28 cellular contexts compared by ENCODE assay signal in genomic region chr3:23994247-23994574, GRCh38. TPM values are rescaled to one million over a fixed set of nuclear protein-coding genes. Genes with fewer than 3 reads are reported as not detected.
DNase-seq lines count a peak whose midpoint lies in the region; ATAC-seq and TF ChIP-seq lines count a peak whose summit lies in the region.
"Had no signal": no experiment of that assay in that cellular context is flagged by ENCODE, and none has a peak within 500 bp of the region (broad histone marks: within the 10 kb centered on the region; RNA-seq: fewer than 3 reads in every experiment).

No MANE protein-coding gene starts in this region.

- H2AK5ac ChIP-seq in mesenchymal stem cell (ENCODE audit: low read length, severe bottlenecking), result no peak overlapping the region

- no peak overlapping the region for H3K9ac ChIP-seq in adipocyte (ENCODE audit: low read length)
- H3K9ac ChIP-seq in mesenchymal stem cell (ENCODE audit: low read length), result no peak overlapping the region

- TF ChIP-seq POLR2A in adrenal gland (IDR thresholded peaks at IDR 0.05), result no peak

- peaks cover 4% of the 10 kb centered on the region for H3K4me1 Mint-ChIP-seq in stimulated activated effector memory CD8-positive, alpha-beta T cell treated with anti-CD3 and anti-CD28 coated beads, Interleukin-12 subunit alpha, Interleukin-12 subunit beta, amount 100 ng/mL, for 72 hours
- H3K4me1 Mint-ChIP-seq in activated T-helper 1 cell treated with anti-CD3 and anti-CD28 coated beads, Interleukin-12 subunit alpha, Interleukin-12 subunit beta, Interleukin-2, Interleukin-4 antibody, amounts not matched to agents 30 ng/mL and 10 ng/mL and 1 ng/mL, durations not matched to agents 14 hours and 24 hours and 36 hours (ENCODE audit: low read depth), result no peaks in the 10 kb centered on the region

- H3K23ac ChIP-seq in mesenchymal stem cell (ENCODE audit: low read length in 2 of 2), result no peak overlapping the region

- no peaks in the 10 kb centered on the region for H3K36me3 Mint-ChIP-seq in stimulated activated effector memory CD8-positive, alpha-beta T cell treated with anti-CD3 and anti-CD28 coated beads, Interleukin-12 subunit alpha, Interleukin-12 subunit beta, amount 100 ng/mL, for 72 hours
- no peaks in the 10 kb centered on the region for H3K36me3 Mint-ChIP-seq in activated T-helper 1 cell treated with anti-CD3 and anti-CD28 coated beads, Interleukin-12 subunit alpha, Interleukin-12 subunit beta, Interleukin-2, Interleukin-4 antibody, amounts not matched to agents 30 ng/mL and 10 ng/mL and 1 ng/mL, durations not matched to agents 14 hours and 24 hours and 36 hours (ENCODE audit: low read depth)

- H4K8ac ChIP-seq in mesenchymal stem cell (ENCODE audit: low read length), result no peak overlapping the region

- no peaks in the 10 kb centered on the region for H3K9me3 ChIP-seq in adipocyte (ENCODE audit: control insufficient read depth, low read length)
- H3K9me3 ChIP-seq in mesenchymal stem cell (ENCODE audit: control insufficient read depth, low read length), result no peaks in the 10 kb centered on the region
- H3K9me3 ChIP-seq in thoracic aorta, result no peaks in the 10 kb centered on the region
- no peaks in the 10 kb centered on the region for H3K9me3 ChIP-seq in adrenal gland (replicated peaks in 1 of 3)
- H3K9me3 ChIP-seq: esophagus squamous epithelium, gastrocnemius medialis, HAP-1, pancreas had no signal

- TF ChIP-seq CTCF in dorsolateral prefrontal cortex (IDR thresholded peaks at IDR 0.05 in 54 of 56, conservative IDR thresholded peaks at IDR 0.05 in 2 of 56; ENCODE audit: low read depth in 1 of 56, partially characterized antibody in 56 of 56), result no peak
- no peak for TF ChIP-seq CTCF in thoracic aorta (IDR thresholded peaks at IDR 0.05)
- no peak for TF ChIP-seq CTCF in adrenal gland (IDR thresholded peaks at IDR 0.05)

- H3K27ac ChIP-seq in dorsolateral prefrontal cortex (peak overlapping the region in 32 of 59 donors; percentile 25 to 97 (median 94)), mesenchymal stem cell (ENCODE audit: low read length, poor library complexity, severe bottlenecking) (no peak overlapping the region), thoracic aorta (peak overlapping the region; percentile 71 to 74), adrenal gland (no peak overlapping the region)
- H3K27ac ChIP-seq: C4-2B, pancreas had no signal

- no peaks in the 10 kb centered on the region for H3K9me3 Mint-ChIP-seq in stimulated activated effector memory CD8-positive, alpha-beta T cell treated with anti-CD3 and anti-CD28 coated beads, Interleukin-12 subunit alpha, Interleukin-12 subunit beta, amount 100 ng/mL, for 72 hours
- no peaks in the 10 kb centered on the region for H3K9me3 Mint-ChIP-seq in activated T-helper 1 cell treated with anti-CD3 and anti-CD28 coated beads, Interleukin-12 subunit alpha, Interleukin-12 subunit beta, Interleukin-2, Interleukin-4 antibody, amounts not matched to agents 30 ng/mL and 10 ng/mL and 1 ng/mL, durations not matched to agents 14 hours and 24 hours and 36 hours
- H3K9me3 Mint-ChIP-seq: activated T-helper 2 cell treated with anti-CD3 and anti-CD28 coated beads, Interferon-gamma antibody, Interleukin-2, Interleukin-4, amounts not matched to agents 10 μg/mL and 5 μg/mL and 100 μg/mL, durations not matched to agents 14 hours and 24 hours and 36 hours; dendritic cell treated with granulocyte-macrophage colony-stimulating factor and Interleukin-4, amounts not matched to agents 40 ng/mL and 50 ng/mL, for 4 days; neural crest cell had no signal

- H2BK12ac ChIP-seq in mesenchymal stem cell (ENCODE audit: low read length in 2 of 2), result no peak overlapping the region

- no peak overlapping the region for H3K14ac ChIP-seq in mesenchymal stem cell (ENCODE audit: low read length in 2 of 2)

- H3K27me3 ChIP-seq in adipocyte (replicated peaks; ENCODE audit: control insufficient read depth, insufficient read depth, low read length), result no peaks in the 10 kb centered on the region
- no peaks in the 10 kb centered on the region for H3K27me3 ChIP-seq in dorsolateral prefrontal cortex
- H3K27me3 ChIP-seq in mesenchymal stem cell (ENCODE audit: control insufficient read depth in 1 of 2, insufficient read depth in 1 of 2, low read length in 2 of 2), result no peaks in the 10 kb centered on the region
- H3K27me3 ChIP-seq in thoracic aorta (replicated peaks; ENCODE audit: insufficient read depth), result no peaks in the 10 kb centered on the region
- H3K27me3 ChIP-seq in adrenal gland, result no peaks in the 10 kb centered on the region
- H3K27me3 ChIP-seq: esophagus squamous epithelium, gastrocnemius medialis, pancreas had no signal

- no peak overlapping the region for H3K4me2 ChIP-seq in mesenchymal stem cell (ENCODE audit: low read length, poor library complexity, severe bottlenecking)

- no peak overlapping the region for H2BK120ac ChIP-seq in mesenchymal stem cell (ENCODE audit: low read depth, low read length)

- H3K36me3 ChIP-seq in adipocyte (ENCODE audit: control insufficient read depth, insufficient read depth, low read length, severe bottlenecking) (no peaks in the 10 kb centered on the region), mesenchymal stem cell (ENCODE audit: control insufficient read depth in 1 of 2, insufficient read depth in 2 of 2, low read depth in 1 of 2, low read length in 2 of 2) (no peaks in the 10 kb centered on the region), thoracic aorta (no peaks in the 10 kb centered on the region), adrenal gland (replicated peaks in 1 of 2) (no peaks in the 10 kb centered on the region)
- H3K36me3 ChIP-seq: esophagus squamous epithelium, gastrocnemius medialis, HAP-1, pancreas had no signal

- no peak overlapping the region for H3K18ac ChIP-seq in mesenchymal stem cell (ENCODE audit: low read depth in 1 of 2, low read length in 2 of 2)

- no peak overlapping the region for H3K4ac ChIP-seq in mesenchymal stem cell (ENCODE audit: low read depth in 1 of 2, low read length in 2 of 2)

- H4K91ac ChIP-seq in mesenchymal stem cell (ENCODE audit: low read length), result no peak overlapping the region

- H2AFZ ChIP-seq in mesenchymal stem cell (ENCODE audit: low read depth, low read length), result no peak overlapping the region

- intact Hi-C loops in dorsolateral prefrontal cortex (cut with DNase I), result loop anchor here in 1 of 2 donors (5.0 kb wide), 1 partner anchor 47 kb away; the partner anchor contains the start of gene NR1D2
- intact Hi-C loops in adrenal gland (cut with DNase I), result loop anchor here (10.0 kb wide), 2 partner anchors 99 to 241 kb away; no protein-coding TSS in a partner anchor
- intact Hi-C loops in activated T-helper 1 cell treated with anti-CD3 and anti-CD28 coated beads, Interleukin-12 subunit alpha, Interleukin-12 subunit beta, Interleukin-2, Interleukin-4 antibody, amounts not matched to agents 30 ng/mL and 10 ng/mL and 1 ng/mL, durations not matched to agents 14 hours and 24 hours and 36 hours (cut with micrococcal nuclease), result loop anchor here (10.0 kb wide), 1 partner anchor 1041 kb away; no protein-coding TSS in a partner anchor

- peaks cover 4% of the 10 kb centered on the region for H3K27me3 Mint-ChIP-seq in activated T-helper 1 cell treated with anti-CD3 and anti-CD28 coated beads, Interleukin-12 subunit alpha, Interleukin-12 subunit beta, Interleukin-2, Interleukin-4 antibody, amounts not matched to agents 30 ng/mL and 10 ng/mL and 1 ng/mL, durations not matched to agents 14 hours and 24 hours and 36 hours (ENCODE audit: insufficient read depth)

- H2BK5ac ChIP-seq in mesenchymal stem cell (ENCODE audit: low read depth, low read length, poor library complexity, severe bottlenecking), result no peak overlapping the region

- H3K4me3 ChIP-seq in adipocyte (ENCODE audit: low read length), result no peak overlapping the region
- no peak overlapping the region for H3K4me3 ChIP-seq in dorsolateral prefrontal cortex
- H3K4me3 ChIP-seq in mesenchymal stem cell (ENCODE audit: insufficient read depth in 1 of 2, low read depth in 1 of 2, low read length in 2 of 2), result no peak overlapping the region
- H3K4me3 ChIP-seq in thoracic aorta, result no peak overlapping the region
- H3K4me3 ChIP-seq in adrenal gland, result no peak overlapping the region
- H3K4me3 ChIP-seq: esophagus squamous epithelium, gastrocnemius medialis, HAP-1, pancreas had no signal

- H3K4me3 Mint-ChIP-seq in stimulated activated effector memory CD8-positive, alpha-beta T cell treated with anti-CD3 and anti-CD28 coated beads, Interleukin-12 subunit alpha, Interleukin-12 subunit beta, amount 100 ng/mL, for 72 hours, result no peak overlapping the region
- H3K4me3 Mint-ChIP-seq in activated T-helper 1 cell treated with anti-CD3 and anti-CD28 coated beads, Interleukin-12 subunit alpha, Interleukin-12 subunit beta, Interleukin-2, Interleukin-4 antibody, amounts not matched to agents 30 ng/mL and 10 ng/mL and 1 ng/mL, durations not matched to agents 14 hours and 24 hours and 36 hours, result no peak overlapping the region
- H3K4me3 Mint-ChIP-seq: activated naive CD8-positive, alpha-beta T cell; dendritic cell treated with granulocyte-macrophage colony-stimulating factor and Interleukin-4, amounts not matched to agents 40 ng/mL and 50 ng/mL, for 4 days; neural crest cell had no signal

- H3K79me1 ChIP-seq in mesenchymal stem cell (replicated peaks; ENCODE audit: low read length, poor library complexity, severe bottlenecking), result no peaks in the 10 kb centered on the region

- DNase-seq in adipocyte (ENCODE audit: low read depth) (peak; percentile 36), dorsolateral prefrontal cortex (no peak), mesenchymal stem cell (peak; percentile 11), thoracic aorta (ENCODE audit: low spot score) (no peak), superior temporal gyrus (ENCODE audit: extremely low spot score) (no peak), adrenal gland (no peak)
- no peak for DNase-seq in stimulated activated effector memory CD8-positive, alpha-beta T cell treated with anti-CD3 and anti-CD28 coated beads, Interleukin-12 subunit alpha, Interleukin-12 subunit beta, amount 100 ng/mL, for 72 hours (ENCODE audit: low spot score in 2 of 2)
- DNase-seq in activated T-helper 1 cell treated with anti-CD3 and anti-CD28 coated beads, Interleukin-12 subunit alpha, Interleukin-12 subunit beta, Interleukin-2, Interleukin-4 antibody, amounts not matched to agents 30 ng/mL and 10 ng/mL and 1 ng/mL, durations not matched to agents 14 hours and 24 hours and 36 hours (ENCODE audit: low spot score), result no peak
- DNase-seq: activated CD4-positive, alpha-beta T cell treated with anti-CD3 and anti-CD28 coated beads, Interleukin-2, amount 50 U/mL, for 48 hours; activated CD8-positive, alpha-beta memory T cell treated with anti-CD3 and anti-CD28 coated beads, Interleukin-2, amount 50 U/mL, for 48 hours; central memory CD4-positive, alpha-beta T cell; DMS79; esophagus squamous epithelium; gastrocnemius medialis; NCI-H1417 treated with DMSO at 0.1 percent for 48 hours; NCI-H2081; NCI-H2227 treated with DMSO at 0.1 percent for 48 hours; NCI-H526; pancreas; stimulated activated CD4-positive, alpha-beta T cell treated with anti-CD3 and anti-CD28 coated beads, Interleukin-4, amount 100 ng/mL, for 1 hour had no signal

- ATAC-seq in thoracic aorta (ENCODE audit: insufficient number of reproducible peaks, low FRiP score, low read depth), result no peak
- ATAC-seq in stimulated activated effector memory CD8-positive, alpha-beta T cell treated with anti-CD3 and anti-CD28 coated beads, Interleukin-12 subunit alpha, Interleukin-12 subunit beta, amount 100 ng/mL, for 72 hours, result no peak
- ATAC-seq: activated CD4-positive, CD25-positive, alpha-beta regulatory T cell treated with anti-CD3 and anti-CD28 coated beads, Interleukin-2, amount 50 U/mL, for 24 hours; gastrocnemius medialis; HepG2 had no signal

- H3K4me1 ChIP-seq in adipocyte (ENCODE audit: control insufficient read depth, insufficient read depth, low read length) (peaks cover 20% of the 10 kb centered on the region), mesenchymal stem cell (ENCODE audit: control insufficient read depth, insufficient read depth, low read depth, low read length) (no peaks in the 10 kb centered on the region), thoracic aorta (ENCODE audit: control insufficient read depth in 1 of 2, low read depth in 2 of 2) (peaks cover 28 to 47% of the 10 kb centered on the region in 2 donors), adrenal gland (replicated peaks in 1 of 2) (peaks cover 0 to 8% of the 10 kb centered on the region in 2 donors)
- H3K4me1 ChIP-seq: pancreas had no signal

- 42% methylated on average over 4 of the region's 4 CpGs for WGBS in mesenchymal stem cell
- WGBS in adrenal gland, 4 donors, result 62 to 79% (median 69%) methylated on average over 4 of the region's 4 CpGs

- no peak overlapping the region for H3K27ac Mint-ChIP-seq in stimulated activated effector memory CD8-positive, alpha-beta T cell treated with anti-CD3 and anti-CD28 coated beads, Interleukin-12 subunit alpha, Interleukin-12 subunit beta, amount 100 ng/mL, for 72 hours
- no peak overlapping the region for H3K27ac Mint-ChIP-seq in activated T-helper 1 cell treated with anti-CD3 and anti-CD28 coated beads, Interleukin-12 subunit alpha, Interleukin-12 subunit beta, Interleukin-2, Interleukin-4 antibody, amounts not matched to agents 30 ng/mL and 10 ng/mL and 1 ng/mL, durations not matched to agents 14 hours and 24 hours and 36 hours
- H3K27ac Mint-ChIP-seq: activated naive CD8-positive, alpha-beta T cell; activated T-helper 2 cell treated with anti-CD3 and anti-CD28 coated beads, Interferon-gamma antibody, Interleukin-2, Interleukin-4, amounts not matched to agents 10 μg/mL and 5 μg/mL and 100 μg/mL, durations not matched to agents 14 hours and 24 hours and 36 hours; dendritic cell treated with granulocyte-macrophage colony-stimulating factor and Interleukin-4, amounts not matched to agents 40 ng/mL and 50 ng/mL, for 4 days had no signal

- no peak overlapping the region for H2BK15ac ChIP-seq in mesenchymal stem cell (ENCODE audit: low read depth, poor library complexity, severe bottlenecking)

RNA-seq across cellular contexts. Expression of gene NR1D2, which starts 49.1 kb away (rescaled TPM):
- total RNA-seq in dorsolateral prefrontal cortex (100 to 1,000 TPM in 18 of 120 experiments, 10 to 100 TPM in 102; 56.4 to 127 (median 85.9) TPM), thoracic aorta (10 to 100 TPM; 33.0 to 41.6 TPM), adrenal gland (10 to 100 TPM; 25.2 to 43.4 (median 37.7) TPM)
- polyA plus RNA-seq in mesenchymal stem cell (2013, experiment 1 of 2), result 11.5 TPM
- polyA plus RNA-seq in mesenchymal stem cell (2013, experiment 2 of 2), result 12.7 TPM
- 10 to 100 TPM in 2 of 3 donors, 1 to 10 TPM in 1; 8.7 to 28.1 (median 13.4) TPM for polyA plus RNA-seq in adrenal gland
- total RNA-seq in activated T-helper 1 cell treated with anti-CD3 and anti-CD28 coated beads, Interleukin-12 subunit alpha, Interleukin-12 subunit beta, Interleukin-2, Interleukin-4 antibody, amounts not matched to agents 30 ng/mL and 10 ng/mL and 1 ng/mL, durations not matched to agents 14 hours and 24 hours and 36 hours, result 3.0 and 4.8 TPM in 2 replicates

Comparison
In these comparisons a context has a peak if more than half of its experiments do, and no peak if none do; other contexts are left out.
1. DNase-seq: peak in adipocyte (single experiment) and mesenchymal stem cell (single experiment); none in dorsolateral prefrontal cortex (0 of 10), thoracic aorta (single experiment), superior temporal gyrus (single experiment), adrenal gland (0 of 7), stimulated activated effector memory CD8-positive, alpha-beta T cell treated with anti-CD3 and anti-CD28 coated beads, Interleukin-12 subunit alpha, Interleukin-12 subunit beta, amount 100 ng/mL, for 72 hours (0 of 2) and activated T-helper 1 cell treated with anti-CD3 and anti-CD28 coated beads, Interleukin-12 subunit alpha, Interleukin-12 subunit beta, Interleukin-2, Interleukin-4 antibody, amounts not matched to agents 30 ng/mL and 10 ng/mL and 1 ng/mL, durations not matched to agents 14 hours and 24 hours and 36 hours (single experiment).
2. H3K27ac ChIP-seq: peak in dorsolateral prefrontal cortex (32 of 59) and thoracic aorta (2 of 2); none in mesenchymal stem cell (single experiment) and adrenal gland (0 of 5).